In genomic region chr19:35294859-35295258, GRCh38 we compare ENCODE assay signal across 2 cellular contexts.
TF ChIP-seq lines count a peak whose summit lies in the region.

No MANE protein-coding gene starts in this region.

TF ChIP-seq in IMR-90, 13 proteins besides CTCF, POLR2A, EP300 and RAD21:
- TF ChIP-seq USF2 (IDR thresholded peaks at IDR 0.05; ENCODE audit: low read depth, low read length) (no peak), ELK1 (IDR thresholded peaks at IDR 0.05; ENCODE audit: borderline replicate concordance, low read depth, low read length) (no peak), NFE2L2 (IDR thresholded peaks at IDR 0.05; ENCODE audit: low read depth, low read length) (no peak), SMC3 (IDR thresholded peaks at IDR 0.05; ENCODE audit: low read depth, low read length) (no peak), CEBPB (IDR thresholded peaks at IDR 0.05; ENCODE audit: low read depth, low read length) (no peak), MAZ (IDR thresholded peaks at IDR 0.05; ENCODE audit: borderline replicate concordance, low read depth, low read length) (no peak), RCOR1 (IDR thresholded peaks at IDR 0.05; ENCODE audit: insufficient replicate concordance, low read length) (no peak), MAFK (IDR thresholded peaks at IDR 0.05; ENCODE audit: low read depth, low read length) (no peak), MXI1 (IDR thresholded peaks at IDR 0.05; ENCODE audit: borderline replicate concordance, low read depth, low read length) (no peak)

TF ChIP-seq in GM12891, 5 proteins besides CTCF, POLR2A, EP300 and RAD21:
- no peak for TF ChIP-seq SPI1 (IDR thresholded peaks at IDR 0.05; ENCODE audit: low read depth, low read length)
- no peak for TF ChIP-seq PAX5 (IDR thresholded peaks at IDR 0.05; ENCODE audit: insufficient read depth, low read length, severe bottlenecking)
- TF ChIP-seq TAF1 (IDR thresholded peaks at IDR 0.05; ENCODE audit: low read depth, low read length), result no peak
- TF ChIP-seq POLR2AphosphoS5 (IDR thresholded peaks at IDR 0.05; ENCODE audit: low read depth, low read length), result no peak
- no peak for TF ChIP-seq POU2F2 (IDR thresholded peaks at IDR 0.05; ENCODE audit: low read depth, low read length)
